In the genomic region with DNA sequence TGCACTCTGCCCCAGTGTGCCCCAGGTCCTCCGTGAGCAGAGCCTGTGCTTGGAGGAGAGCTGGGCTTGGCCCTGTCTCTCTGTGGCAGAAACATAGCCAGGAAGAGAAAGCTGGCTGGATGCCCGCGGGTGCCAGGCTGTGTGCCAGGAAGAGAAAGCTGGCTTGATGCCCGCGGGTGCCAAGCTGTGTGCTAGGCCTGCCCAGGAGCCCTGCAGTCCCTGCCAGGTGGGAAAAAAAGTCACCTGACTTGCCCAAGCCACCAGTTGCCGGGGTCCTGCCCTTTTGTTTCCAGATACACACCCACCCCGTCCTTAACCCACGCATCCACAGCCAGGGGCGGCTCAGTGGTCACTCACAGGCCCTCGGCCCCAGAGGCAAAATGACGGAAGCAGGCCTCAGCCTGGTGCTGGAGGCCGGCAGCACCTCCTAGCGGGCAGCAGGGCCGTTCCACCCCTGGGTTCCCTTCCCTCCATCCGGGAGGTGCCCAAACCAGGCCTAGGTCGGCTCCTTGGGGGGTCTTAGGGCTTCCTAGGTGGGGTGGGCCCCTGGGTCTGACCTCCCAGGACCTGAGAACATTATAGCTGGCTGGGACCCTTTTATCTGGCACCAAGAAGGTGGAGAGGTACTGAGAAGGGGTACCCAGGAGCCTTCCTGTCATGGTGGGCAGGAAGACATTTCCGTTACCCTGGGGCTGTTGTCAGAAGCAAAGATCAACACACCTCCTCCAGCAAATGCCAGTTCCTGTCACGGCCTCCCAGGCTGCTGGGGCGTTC, we compare ENCODE assay signal across 1 cellular context.
TF ChIP-seq lines count a peak whose summit lies in the region.

No MANE protein-coding gene starts in this region.

TF ChIP-seq in HepG2, 621 proteins besides CTCF, POLR2A, EP300 and RAD21 (continued from another document and continues in another):
- no peak for TF ChIP-seq SAFB2 (CRISPR knock-in tag; IDR thresholded peaks at IDR 0.05; ENCODE audit: borderline replicate concordance, low read depth)
- TF ChIP-seq, protein P1, sequence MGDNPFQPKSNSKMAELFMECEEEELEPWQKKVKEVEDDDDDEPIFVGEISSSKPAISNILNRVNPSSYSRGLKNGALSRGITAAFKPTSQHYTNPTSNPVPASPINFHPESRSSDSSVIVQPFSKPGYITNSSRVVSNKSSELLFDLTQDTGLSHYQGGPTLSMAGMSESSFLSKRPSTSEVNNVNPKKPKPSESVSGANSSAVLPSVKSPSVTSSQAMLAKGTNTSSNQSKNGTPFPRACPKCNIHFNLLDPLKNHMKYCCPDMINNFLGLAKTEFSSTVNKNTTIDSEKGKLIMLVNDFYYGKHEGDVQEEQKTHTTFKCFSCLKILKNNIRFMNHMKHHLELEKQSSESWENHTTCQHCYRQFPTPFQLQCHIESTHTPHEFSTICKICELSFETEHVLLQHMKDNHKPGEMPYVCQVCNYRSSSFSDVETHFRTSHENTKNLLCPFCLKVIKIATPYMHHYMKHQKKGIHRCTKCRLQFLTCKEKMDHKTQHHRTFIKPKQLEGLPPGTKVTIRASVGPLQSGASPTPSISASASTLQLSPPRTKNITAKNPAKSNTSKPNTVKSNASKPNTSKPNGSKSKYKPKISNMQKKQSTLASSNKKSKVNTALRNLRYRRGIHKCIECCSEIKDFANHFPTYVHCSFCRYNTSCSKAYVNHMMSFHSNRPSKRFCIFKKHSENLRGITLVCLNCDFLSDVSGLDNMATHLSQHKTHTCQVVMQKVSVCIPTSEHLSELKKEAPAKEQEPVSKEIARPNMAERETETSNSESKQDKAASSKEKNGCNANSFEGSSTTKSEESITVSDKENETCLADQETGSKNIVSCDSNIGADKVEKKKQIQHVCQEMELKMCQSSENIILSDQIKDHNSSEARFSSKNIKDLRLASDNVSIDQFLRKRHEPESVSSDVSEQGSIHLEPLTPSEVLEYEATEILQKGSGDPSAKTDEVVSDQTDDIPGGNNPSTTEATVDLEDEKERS (CRISPR knock-in tag; IDR thresholded peaks at IDR 0.05): peak; percentile 47; the same call in 1 of the 2 replicates
- TF ChIP-seq DNMT1 (CRISPR knock-in tag; IDR thresholded peaks at IDR 0.05): no peak
- TF ChIP-seq ZNF552 (CRISPR knock-in tag; IDR thresholded peaks at IDR 0.05; ENCODE audit: borderline replicate concordance): no peak
- peak in 1 of 2 experiments; percentile 60; a peak in 1 of 4 replicates for TF ChIP-seq KLF16 (CRISPR knock-in tag; IDR thresholded peaks at IDR 0.05)
- 0 out of 2 replicates have a peak, but pooled peaks have one; percentile 37 for TF ChIP-seq ZMYM3 (CRISPR knock-in tag; IDR thresholded peaks at IDR 0.05)
- TF ChIP-seq, protein P2, sequence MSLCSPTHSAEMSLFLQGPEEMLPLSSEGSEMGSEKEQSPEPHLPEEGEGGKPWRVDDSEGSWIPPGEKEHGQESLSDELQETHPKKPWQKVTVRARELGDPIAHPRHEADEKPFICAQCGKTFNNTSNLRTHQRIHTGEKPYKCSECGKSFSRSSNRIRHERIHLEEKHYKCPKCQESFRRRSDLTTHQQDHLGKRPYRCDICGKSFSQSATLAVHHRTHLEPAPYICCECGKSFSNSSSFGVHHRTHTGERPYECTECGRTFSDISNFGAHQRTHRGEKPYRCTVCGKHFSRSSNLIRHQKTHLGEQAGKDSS (CRISPR knock-in tag; IDR thresholded peaks at IDR 0.05; ENCODE audit: borderline replicate concordance, low read depth): peak; percentile 76; the same call in 1 of the 2 replicates
- TF ChIP-seq ZNF235 (CRISPR knock-in tag; IDR thresholded peaks at IDR 0.05; ENCODE audit: borderline replicate concordance): 0 out of 2 replicates have a peak, but pooled peaks have one; percentile 29
- TF ChIP-seq, protein P3, sequence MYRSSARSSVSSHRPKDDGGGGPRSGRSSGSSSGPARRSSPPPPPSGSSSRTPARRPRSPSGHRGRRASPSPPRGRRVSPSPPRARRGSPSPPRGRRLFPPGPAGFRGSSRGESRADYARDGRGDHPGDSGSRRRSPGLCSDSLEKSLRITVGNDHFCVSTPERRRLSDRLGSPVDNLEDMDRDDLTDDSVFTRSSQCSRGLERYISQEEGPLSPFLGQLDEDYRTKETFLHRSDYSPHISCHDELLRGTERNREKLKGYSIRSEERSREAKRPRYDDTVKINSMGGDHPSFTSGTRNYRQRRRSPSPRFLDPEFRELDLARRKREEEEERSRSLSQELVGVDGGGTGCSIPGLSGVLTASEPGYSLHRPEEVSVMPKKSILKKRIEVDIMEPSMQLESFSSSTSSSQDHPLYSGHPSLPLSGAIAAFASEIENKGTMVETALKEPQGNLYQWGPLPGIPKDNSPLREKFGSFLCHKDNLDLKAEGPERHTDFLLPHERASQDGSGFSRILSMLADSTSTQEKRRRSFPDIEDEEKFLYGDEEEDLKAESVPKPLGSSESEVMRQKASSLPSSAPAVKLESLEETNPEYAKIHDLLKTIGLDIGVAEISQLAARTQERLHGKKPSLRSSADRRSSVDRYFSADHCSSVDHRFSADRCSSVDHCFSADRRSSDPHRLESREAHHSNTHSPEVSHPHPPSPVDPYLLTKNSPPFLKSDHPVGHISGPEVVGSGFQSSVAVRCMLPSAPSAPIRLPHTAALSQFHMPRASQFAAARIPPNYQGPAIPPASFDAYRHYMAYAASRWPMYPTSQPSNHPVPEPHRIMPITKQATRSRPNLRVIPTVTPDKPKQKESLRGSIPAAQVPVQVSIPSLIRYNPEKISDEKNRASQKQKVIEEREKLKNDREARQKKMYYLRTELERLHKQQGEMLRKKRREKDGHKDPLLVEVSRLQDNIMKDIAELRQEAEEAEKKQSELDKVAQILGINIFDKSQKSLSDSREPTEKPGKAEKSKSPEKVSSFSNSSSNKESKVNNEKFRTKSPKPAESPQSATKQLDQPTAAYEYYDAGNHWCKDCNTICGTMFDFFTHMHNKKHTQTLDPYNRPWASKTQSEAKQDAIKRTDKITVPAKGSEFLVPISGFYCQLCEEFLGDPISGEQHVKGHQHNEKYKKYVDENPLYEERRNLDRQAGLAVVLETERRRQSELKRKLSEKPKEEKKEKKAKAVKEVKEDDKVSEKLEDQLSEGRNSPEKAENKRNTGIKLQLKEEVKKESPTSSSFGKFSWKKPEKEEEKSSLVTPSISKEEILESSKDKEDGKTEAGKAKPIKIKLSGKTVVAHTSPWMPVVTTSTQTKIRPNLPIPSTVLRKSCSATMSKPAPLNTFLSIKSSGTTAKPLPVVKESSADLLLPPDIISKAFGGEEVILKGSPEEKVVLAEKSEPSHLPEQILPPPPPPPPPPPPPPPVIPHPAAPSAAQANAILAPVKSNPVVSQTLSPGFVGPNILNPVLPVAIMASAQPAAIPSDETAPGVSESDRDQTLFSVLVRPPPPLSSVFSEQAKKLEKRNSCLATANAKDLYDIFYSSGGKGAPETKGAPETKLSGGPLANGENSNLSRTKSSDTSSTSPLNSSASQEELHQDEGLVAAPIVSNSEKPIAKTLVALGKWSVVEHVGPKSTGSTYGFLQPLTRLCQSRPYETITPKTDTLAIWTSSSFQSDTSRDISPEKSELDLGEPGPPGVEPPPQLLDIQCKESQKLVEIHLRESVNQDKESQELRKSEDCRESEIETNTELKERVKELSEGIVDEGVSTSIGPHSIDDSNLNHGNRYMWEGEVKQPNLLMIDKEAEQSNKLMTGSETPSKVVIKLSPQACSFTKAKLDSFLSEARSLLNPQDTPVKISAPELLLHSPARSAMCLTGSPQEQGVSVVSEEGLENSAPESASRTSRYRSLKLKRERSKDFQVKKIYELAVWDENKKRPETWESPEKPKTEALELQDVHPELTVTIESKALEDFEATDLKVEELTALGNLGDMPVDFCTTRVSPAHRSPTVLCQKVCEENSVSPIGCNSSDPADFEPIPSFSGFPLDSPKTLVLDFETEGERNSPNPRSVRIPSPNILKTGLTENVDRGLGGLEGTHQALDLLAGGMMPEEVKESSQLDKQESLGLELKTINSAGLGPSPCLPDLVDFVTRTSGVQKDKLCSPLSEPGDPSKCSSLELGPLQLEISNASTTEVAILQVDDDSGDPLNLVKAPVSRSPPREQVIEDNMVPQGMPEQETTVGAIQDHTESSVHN (CRISPR knock-in tag; IDR thresholded peaks at IDR 0.05): 0 out of 2 replicates have a peak, but pooled peaks have one; percentile 76
- no peak for TF ChIP-seq TCF7 (IDR thresholded peaks at IDR 0.05; ENCODE audit: low read depth)
- TF ChIP-seq ZNF143 (CRISPR knock-in tag; IDR thresholded peaks at IDR 0.05): no peak
- TF ChIP-seq KAT7 (CRISPR knock-in tag; IDR thresholded peaks at IDR 0.05; ENCODE audit: borderline replicate concordance): 0 out of 2 replicates have a peak, but pooled peaks have one; percentile 49
- no peak for TF ChIP-seq ATF7-NPFF (CRISPR knock-in tag; IDR thresholded peaks at IDR 0.05; ENCODE audit: low read depth)
- no peak for TF ChIP-seq ZNF263 (CRISPR knock-in tag; IDR thresholded peaks at IDR 0.05)
- no peak for TF ChIP-seq ZSCAN31 (CRISPR knock-in tag; IDR thresholded peaks at IDR 0.05; ENCODE audit: low read depth)
- TF ChIP-seq FOXA1 (IDR thresholded peaks at IDR 0.05): no peak
- peak; percentile 23; the same call in 1 of the 2 replicates for TF ChIP-seq FOXA1 (CRISPR knock-in tag; IDR thresholded peaks at IDR 0.05)
- TF ChIP-seq, protein P4, sequence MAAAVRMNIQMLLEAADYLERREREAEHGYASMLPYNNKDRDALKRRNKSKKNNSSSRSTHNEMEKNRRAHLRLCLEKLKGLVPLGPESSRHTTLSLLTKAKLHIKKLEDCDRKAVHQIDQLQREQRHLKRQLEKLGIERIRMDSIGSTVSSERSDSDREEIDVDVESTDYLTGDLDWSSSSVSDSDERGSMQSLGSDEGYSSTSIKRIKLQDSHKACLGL (CRISPR knock-in tag; IDR thresholded peaks at IDR 0.05): no peak
- no peak for TF ChIP-seq ZFYVE20 (CRISPR knock-in tag; IDR thresholded peaks at IDR 0.05; ENCODE audit: borderline replicate concordance, low read depth)
- no peak for TF ChIP-seq JDP2 (CRISPR knock-in tag; IDR thresholded peaks at IDR 0.05; ENCODE audit: borderline replicate concordance)
- no peak for TF ChIP-seq SALL2 (CRISPR knock-in tag; IDR thresholded peaks at IDR 0.05)
- TF ChIP-seq IRX3 (CRISPR knock-in tag; IDR thresholded peaks at IDR 0.05; ENCODE audit: borderline replicate concordance, low read depth): 0 out of 2 replicates have a peak, but pooled peaks have one; percentile 41
- TF ChIP-seq ZNF792 (CRISPR knock-in tag; IDR thresholded peaks at IDR 0.05): no peak; the same call in 1 of the 2 replicates
- TF ChIP-seq, protein P5, sequence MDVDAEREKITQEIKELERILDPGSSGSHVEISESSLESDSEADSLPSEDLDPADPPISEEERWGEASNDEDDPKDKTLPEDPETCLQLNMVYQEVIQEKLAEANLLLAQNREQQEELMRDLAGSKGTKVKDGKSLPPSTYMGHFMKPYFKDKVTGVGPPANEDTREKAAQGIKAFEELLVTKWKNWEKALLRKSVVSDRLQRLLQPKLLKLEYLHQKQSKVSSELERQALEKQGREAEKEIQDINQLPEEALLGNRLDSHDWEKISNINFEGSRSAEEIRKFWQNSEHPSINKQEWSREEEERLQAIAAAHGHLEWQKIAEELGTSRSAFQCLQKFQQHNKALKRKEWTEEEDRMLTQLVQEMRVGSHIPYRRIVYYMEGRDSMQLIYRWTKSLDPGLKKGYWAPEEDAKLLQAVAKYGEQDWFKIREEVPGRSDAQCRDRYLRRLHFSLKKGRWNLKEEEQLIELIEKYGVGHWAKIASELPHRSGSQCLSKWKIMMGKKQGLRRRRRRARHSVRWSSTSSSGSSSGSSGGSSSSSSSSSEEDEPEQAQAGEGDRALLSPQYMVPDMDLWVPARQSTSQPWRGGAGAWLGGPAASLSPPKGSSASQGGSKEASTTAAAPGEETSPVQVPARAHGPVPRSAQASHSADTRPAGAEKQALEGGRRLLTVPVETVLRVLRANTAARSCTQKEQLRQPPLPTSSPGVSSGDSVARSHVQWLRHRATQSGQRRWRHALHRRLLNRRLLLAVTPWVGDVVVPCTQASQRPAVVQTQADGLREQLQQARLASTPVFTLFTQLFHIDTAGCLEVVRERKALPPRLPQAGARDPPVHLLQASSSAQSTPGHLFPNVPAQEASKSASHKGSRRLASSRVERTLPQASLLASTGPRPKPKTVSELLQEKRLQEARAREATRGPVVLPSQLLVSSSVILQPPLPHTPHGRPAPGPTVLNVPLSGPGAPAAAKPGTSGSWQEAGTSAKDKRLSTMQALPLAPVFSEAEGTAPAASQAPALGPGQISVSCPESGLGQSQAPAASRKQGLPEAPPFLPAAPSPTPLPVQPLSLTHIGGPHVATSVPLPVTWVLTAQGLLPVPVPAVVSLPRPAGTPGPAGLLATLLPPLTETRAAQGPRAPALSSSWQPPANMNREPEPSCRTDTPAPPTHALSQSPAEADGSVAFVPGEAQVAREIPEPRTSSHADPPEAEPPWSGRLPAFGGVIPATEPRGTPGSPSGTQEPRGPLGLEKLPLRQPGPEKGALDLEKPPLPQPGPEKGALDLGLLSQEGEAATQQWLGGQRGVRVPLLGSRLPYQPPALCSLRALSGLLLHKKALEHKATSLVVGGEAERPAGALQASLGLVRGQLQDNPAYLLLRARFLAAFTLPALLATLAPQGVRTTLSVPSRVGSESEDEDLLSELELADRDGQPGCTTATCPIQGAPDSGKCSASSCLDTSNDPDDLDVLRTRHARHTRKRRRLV (CRISPR knock-in tag; IDR thresholded peaks at IDR 0.05): no peak
- no peak for TF ChIP-seq NCOA2 (CRISPR knock-in tag; IDR thresholded peaks at IDR 0.05)
- no peak for TF ChIP-seq TOPORS (CRISPR knock-in tag; IDR thresholded peaks at IDR 0.05)
- TF ChIP-seq KDM5A (IDR thresholded peaks at IDR 0.05; ENCODE audit: borderline replicate concordance, low read length): no peak; the same call in 1 of the 2 replicates
- TF ChIP-seq ZNF354B (CRISPR knock-in tag; IDR thresholded peaks at IDR 0.05): no peak
- no peak for TF ChIP-seq EZH2 (conservative IDR thresholded peaks at IDR 0.05; ENCODE audit: low read depth, low read length)
- no peak for TF ChIP-seq ZNF598 (CRISPR knock-in tag; IDR thresholded peaks at IDR 0.05; ENCODE audit: borderline replicate concordance)
- TF ChIP-seq ZNF329 (CRISPR knock-in tag; IDR thresholded peaks at IDR 0.05; ENCODE audit: low read depth): no peak
- 0 out of 2 replicates have a peak, but pooled peaks have one; percentile 28 for TF ChIP-seq PPARG (CRISPR knock-in tag; conservative IDR thresholded peaks at IDR 0.05)
- TF ChIP-seq, protein P6, sequence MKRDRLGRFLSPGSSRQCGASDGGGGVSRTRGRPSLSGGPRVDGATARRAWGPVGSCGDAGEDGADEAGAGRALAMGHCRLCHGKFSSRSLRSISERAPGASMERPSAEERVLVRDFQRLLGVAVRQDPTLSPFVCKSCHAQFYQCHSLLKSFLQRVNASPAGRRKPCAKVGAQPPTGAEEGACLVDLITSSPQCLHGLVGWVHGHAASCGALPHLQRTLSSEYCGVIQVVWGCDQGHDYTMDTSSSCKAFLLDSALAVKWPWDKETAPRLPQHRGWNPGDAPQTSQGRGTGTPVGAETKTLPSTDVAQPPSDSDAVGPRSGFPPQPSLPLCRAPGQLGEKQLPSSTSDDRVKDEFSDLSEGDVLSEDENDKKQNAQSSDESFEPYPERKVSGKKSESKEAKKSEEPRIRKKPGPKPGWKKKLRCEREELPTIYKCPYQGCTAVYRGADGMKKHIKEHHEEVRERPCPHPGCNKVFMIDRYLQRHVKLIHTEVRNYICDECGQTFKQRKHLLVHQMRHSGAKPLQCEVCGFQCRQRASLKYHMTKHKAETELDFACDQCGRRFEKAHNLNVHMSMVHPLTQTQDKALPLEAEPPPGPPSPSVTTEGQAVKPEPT (CRISPR knock-in tag; IDR thresholded peaks at IDR 0.05; ENCODE audit: low read depth): no peak
- no peak for TF ChIP-seq PHB2 (IDR thresholded peaks at IDR 0.05; ENCODE audit: partially characterized antibody)
- TF ChIP-seq FOXK2 (IDR thresholded peaks at IDR 0.05): no peak
- 0 out of 2 replicates have a peak, but pooled peaks have one; percentile 59 for TF ChIP-seq ZNF790 (CRISPR knock-in tag; IDR thresholded peaks at IDR 0.05; ENCODE audit: borderline replicate concordance)
- no peak for TF ChIP-seq ZSCAN30 (CRISPR knock-in tag; IDR thresholded peaks at IDR 0.05)
- TF ChIP-seq ZZZ3 (CRISPR knock-in tag; IDR thresholded peaks at IDR 0.05; ENCODE audit: borderline replicate concordance): peak; percentile 86; the same call in 1 of the 2 replicates
- TF ChIP-seq PAX8 (CRISPR knock-in tag; IDR thresholded peaks at IDR 0.05; ENCODE audit: borderline replicate concordance): peak; percentile 58; the same call in 1 of the 2 replicates
- TF ChIP-seq ZFP1 (CRISPR knock-in tag; IDR thresholded peaks at IDR 0.05): no peak
